ENCODE assay signal across 12 cellular contexts in the genomic region with DNA sequence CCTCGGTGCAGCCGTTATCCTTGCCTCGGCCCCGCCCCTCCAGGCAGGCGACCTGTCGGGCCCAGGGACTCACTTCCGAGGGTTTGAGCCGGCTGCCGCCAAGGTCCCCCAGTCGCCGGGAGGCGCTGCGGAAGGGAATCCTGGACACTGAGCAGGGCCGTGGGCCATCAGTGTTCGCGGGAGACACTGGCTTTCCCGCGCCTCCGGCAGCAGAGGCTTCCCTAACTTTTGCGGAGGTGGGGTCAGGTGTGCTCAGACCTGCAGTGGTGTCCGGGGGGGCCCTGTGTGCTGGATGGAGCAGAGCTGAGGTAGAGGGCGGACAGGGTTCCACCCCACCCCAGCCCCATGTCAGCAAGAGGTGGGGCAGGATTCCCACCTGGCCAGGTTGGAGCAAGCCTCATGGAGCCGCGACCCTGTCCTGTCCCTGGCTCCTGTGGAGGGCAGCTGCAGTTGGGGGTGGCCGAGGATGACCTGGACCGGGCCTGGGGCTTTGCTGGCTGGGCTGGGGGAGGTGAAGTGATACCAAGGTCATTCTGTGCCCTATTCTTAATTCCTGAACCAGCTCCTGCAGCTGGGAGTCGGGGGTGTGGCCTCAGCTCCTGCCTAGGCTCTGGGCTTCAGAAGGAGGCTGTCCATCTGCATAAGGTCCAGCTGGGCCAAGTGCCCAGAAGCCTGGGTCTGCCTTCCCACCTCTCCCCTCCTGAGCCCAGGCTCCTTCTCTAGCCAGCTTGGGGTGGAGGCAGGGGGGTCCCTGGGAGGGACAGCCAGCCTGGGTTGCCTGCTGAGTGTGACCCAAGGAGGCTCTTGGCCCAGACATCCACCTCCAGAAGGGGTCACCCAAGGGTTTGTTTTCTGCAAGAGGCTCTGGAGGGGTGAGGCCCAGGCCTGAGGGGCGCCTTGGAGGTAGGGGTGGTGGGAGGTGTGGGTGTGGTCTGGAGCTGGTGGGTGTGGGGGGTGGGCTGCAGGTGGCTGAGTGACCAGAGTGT. TPM values are rescaled to one million over a fixed set of nuclear protein-coding genes. Genes with fewer than 3 reads are reported as not detected.
A peak's percentile ranks its signal among the peaks of the same experiment; 100 is the strongest.
DNase-seq lines count a peak whose midpoint lies in the region; ATAC-seq and TF ChIP-seq lines count a peak whose summit lies in the region.
"Had no signal": no experiment of that assay in that cellular context is flagged by ENCODE, and none has a peak within 500 bp of the region (broad histone marks: within the 10 kb centered on the region; RNA-seq: fewer than 3 reads in every experiment).

No MANE protein-coding gene starts in this region.

- H3K9me3 Mint-ChIP-seq in neural crest cell, result no peaks in the 10 kb centered on the region

- H3K9ac ChIP-seq in HUES48 (ENCODE audit: low read depth, low read length), result no peak overlapping the region

- H3K36me3 Mint-ChIP-seq in neural crest cell (ENCODE audit: low read depth), result no peaks in the 10 kb centered on the region

- H3K27me3 ChIP-seq in HUES48 (ENCODE audit: control insufficient read depth, insufficient read depth, low read length) (peaks cover 3% of the 10 kb centered on the region; the same call in 1 of the 2 replicates), brain microvascular endothelial cell (replicated peaks) (no peaks in the 10 kb centered on the region)

- no peak for ATAC-seq in HG03159 (IDR thresholded peaks at IDR 0.05; ENCODE audit: unreplicated experiment)
- ATAC-seq: left colon had no signal

- in situ Hi-C loops in brain microvascular endothelial cell (cut with HindIII; ENCODE audit: low pct_ligation_motif_present, low sequenced_read_pairs) (no loop called here), ACHN (cut with HindIII; ENCODE audit: low pct_ligation_motif_present, low pct_unique_long_range_greater_than_20kb, low sequenced_read_pairs) (no loop called here)

- peaks cover 5% of the 10 kb centered on the region for H3K4me1 Mint-ChIP-seq in neural crest cell

- H3K36me3 ChIP-seq in HUES48 (ENCODE audit: control insufficient read depth, insufficient read depth, low read length) (no peaks in the 10 kb centered on the region), brain microvascular endothelial cell (replicated peaks) (no peaks in the 10 kb centered on the region)

- H3K27ac ChIP-seq in HUES48 (ENCODE audit: low read depth, low read length) (no peak overlapping the region), brain microvascular endothelial cell (no peak overlapping the region)

- no peaks in the 10 kb centered on the region for H3K9me3 ChIP-seq in HUES48 (ENCODE audit: control insufficient read depth, insufficient read depth, low read length)
- H3K9me3 ChIP-seq: tibial nerve had no signal

- peaks cover 24% of the 10 kb centered on the region for H3K27me3 Mint-ChIP-seq in neural crest cell (ENCODE audit: low read depth)

- H3K4me3 ChIP-seq in HUES48 (ENCODE audit: low read depth, low read length), result peak overlapping the region; percentile 68
- no peak overlapping the region for H3K4me3 ChIP-seq in brain microvascular endothelial cell (ENCODE audit: low read depth, low read length)

- DNase-seq in NCI-H1417 (lab: John Stamatoyannopoulos, UW), result peak in 2 of 3 experiments; percentile 22 to 54
- no peak for DNase-seq in NCI-H1417 treated with DMSO at 0.1 percent for 48 hours (lab: John Stamatoyannopoulos, UW)
- no peak for DNase-seq in brain microvascular endothelial cell
- no peak for DNase-seq in neural crest cell (ENCODE audit: low read depth, low spot score)
- no peak for DNase-seq in UCSD-AML1 (lab: John Stamatoyannopoulos, UW; ENCODE audit: unreplicated experiment)
- no peak for DNase-seq in ACHN
- DNase-seq: activated CD4-positive, alpha-beta T cell treated with anti-CD3 and anti-CD28 coated beads for 1 hour; left colon; NCI-H2227 treated with DMSO at 0.1 percent for 48 hours had no signal

- H3K4me1 ChIP-seq in HUES48 (ENCODE audit: control insufficient read depth, insufficient read depth, low read length), result peaks cover 13% of the 10 kb centered on the region; the same call in 1 of the 2 replicates

- H3K27ac Mint-ChIP-seq in neural crest cell (ENCODE audit: unreplicated experiment), result no peak overlapping the region

- TF ChIP-seq CTCF in brain microvascular endothelial cell (IDR thresholded peaks at IDR 0.05; ENCODE audit: low read depth, low read length, missing control alignments) (peak; percentile 23), neural crest cell (conservative IDR thresholded peaks at IDR 0.05) (no peak)

- peak overlapping the region; percentile 72 for H3K4me3 Mint-ChIP-seq in neural crest cell

RNA-seq across cellular contexts. Expression of gene TSPAN4, which starts 8.4 kb away (rescaled TPM):
- 40.0 and 40.2 TPM in 2 replicates for total RNA-seq in neural crest cell

RNA-seq across cellular contexts. Expression of gene POLR2L, which starts 8.7 kb away (rescaled TPM):
- total RNA-seq in neural crest cell, result 128 and 134 TPM in 2 replicates

RNA-seq across cellular contexts. Expression of gene CD151, which starts 18.3 kb away (rescaled TPM):
- total RNA-seq in neural crest cell, result 101 and 108 TPM in 2 replicates

RNA-seq across cellular contexts. Expression of gene CRACR2B, which starts 23.4 kb away (rescaled TPM):
- total RNA-seq in neural crest cell, result 1.6 and 2.7 TPM in 2 replicates

RNA-seq across cellular contexts. Expression of gene PNPLA2, which starts 32.4 kb away (rescaled TPM):
- 27.0 and 34.5 TPM in 2 replicates for total RNA-seq in neural crest cell

Comparison
In these comparisons a context has a peak if more than half of its experiments do, and no peak if none do; other contexts are left out.
1. DNase-seq: peak in NCI-H1417 (2 of 3); none in NCI-H1417 treated with DMSO at 0.1 percent for 48 hours (single experiment), brain microvascular endothelial cell (single experiment), neural crest cell (single experiment), UCSD-AML1 (single experiment) and ACHN (single experiment).